9 cellular contexts compared by ENCODE assay signal in the genomic region with DNA sequence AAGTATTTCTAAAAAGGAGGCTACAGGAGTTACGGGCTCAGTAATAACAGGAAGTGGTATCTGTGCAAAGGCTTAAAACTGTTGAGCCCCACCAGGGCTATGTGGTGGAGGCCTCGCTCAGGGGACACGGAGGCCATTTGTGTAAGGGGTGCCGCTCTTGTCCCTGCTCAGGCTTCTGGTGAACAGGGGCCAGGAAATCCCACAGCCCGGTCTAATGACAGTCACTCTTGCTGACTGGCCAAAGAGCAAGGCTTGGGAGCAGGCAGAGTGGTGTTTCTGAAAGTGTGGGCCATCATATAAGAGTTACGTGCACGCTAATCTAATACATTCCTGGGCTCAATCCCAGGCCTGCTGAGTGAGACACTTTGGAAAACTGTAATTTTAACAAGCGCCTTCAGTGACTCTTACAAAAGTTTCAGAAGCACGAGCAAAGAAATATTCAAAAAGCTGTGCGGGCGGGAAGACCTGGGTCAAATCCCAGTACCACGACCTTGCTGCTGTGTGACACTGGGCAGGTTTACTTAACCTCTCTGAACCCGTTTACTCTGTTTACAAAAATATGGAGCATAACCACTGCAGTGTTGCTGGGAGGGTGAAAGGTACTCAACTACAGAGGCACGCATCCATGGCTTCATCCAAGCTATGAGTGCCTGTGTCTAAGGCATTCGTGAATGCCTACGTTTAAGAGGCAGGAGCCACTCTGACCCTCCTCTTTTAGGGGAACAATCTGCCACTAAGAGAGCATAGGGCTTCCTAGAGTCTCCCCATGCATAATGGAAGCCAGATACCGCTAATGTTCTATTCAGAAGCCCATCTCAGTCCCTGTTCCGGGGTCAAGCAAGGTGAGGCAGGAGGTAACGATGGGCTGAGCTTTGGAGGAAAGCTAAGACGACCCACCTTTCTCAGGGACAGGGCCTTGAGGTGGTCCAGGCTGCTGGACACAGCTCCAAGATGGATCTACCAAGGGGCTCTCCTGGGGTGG. TPM values are rescaled to one million over a fixed set of nuclear protein-coding genes. Genes with fewer than 3 reads are reported as not detected.
DNase-seq lines count a peak whose midpoint lies in the region; ATAC-seq and TF ChIP-seq lines count a peak whose summit lies in the region.
"Had no signal": no experiment of that assay in that cellular context is flagged by ENCODE, and none has a peak within 500 bp of the region (broad histone marks: within the 10 kb centered on the region; RNA-seq: fewer than 3 reads in every experiment).

No MANE protein-coding gene starts in this region.

- H3K4me3 Mint-ChIP-seq in activated CD4-positive, alpha-beta T cell treated with anti-CD3 and anti-CD28 coated beads for 36 hours, result peak overlapping the region; percentile 92

- H3K27ac Mint-ChIP-seq in activated CD4-positive, alpha-beta T cell treated with anti-CD3 and anti-CD28 coated beads for 36 hours, result peak overlapping the region; percentile 93

- 0 out of 2 replicates have a peak overlapping the region, but pooled peaks have one; percentile 5 for H3K4me3 ChIP-seq in iPS-18c (ENCODE audit: insufficient read depth, low read depth, low read length)
- peak overlapping the region; percentile 74 to 91 (median 81) for H3K4me3 ChIP-seq in subcutaneous abdominal adipose tissue (ENCODE audit: low read depth in 1 of 5, low read length in 5 of 5)
- H3K4me3 ChIP-seq: cardiac muscle cell had no signal

- TF ChIP-seq CTCF in omental fat pad (IDR thresholded peaks at IDR 0.05), result no peak

- H3K9me3 ChIP-seq in iPS-18c (ENCODE audit: control insufficient read depth, insufficient read depth, low read length) (no peaks in the 10 kb centered on the region), subcutaneous abdominal adipose tissue (ENCODE audit: control insufficient read depth in 5 of 5, low read length in 5 of 5) (no peaks in the 10 kb centered on the region)

- POLR2A ChIA-PET in activated CD4-positive, alpha-beta T cell treated with anti-CD3 and anti-CD28 coated beads for 36 hours (lab: Charles Lee), result interaction anchor here (1.0 to 1.5 kb wide), 2 partner anchors 12 to 13 kb away, joined by 4 read pairs; no protein-coding TSS in a partner anchor

- H3K9ac ChIP-seq in subcutaneous abdominal adipose tissue (ENCODE audit: low read length in 5 of 5), result peak overlapping the region in 4 of 5 donors; percentile 23 to 69 (median 66)

- H3K4me1 ChIP-seq in subcutaneous abdominal adipose tissue (ENCODE audit: control insufficient read depth in 5 of 5, insufficient read depth in 5 of 5, low read length in 5 of 5), result peaks cover 5 to 52% (median 47%) of the 10 kb centered on the region in 5 donors

- H3K9me3 Mint-ChIP-seq in activated CD4-positive, alpha-beta T cell treated with anti-CD3 and anti-CD28 coated beads for 36 hours (ENCODE audit: low read depth), result no peaks in the 10 kb centered on the region

- peak overlapping the region; percentile 46 for H3K27ac ChIP-seq in subcutaneous abdominal adipose tissue (ENCODE audit: low read depth, low read length)
- H3K27ac ChIP-seq: cardiac muscle cell had no signal

- DNase-seq in activated CD4-positive, alpha-beta T cell treated with anti-CD3 and anti-CD28 coated beads for 36 hours, result peak; percentile 50
- DNase-seq in activated CD4-positive, alpha-beta T cell treated with anti-CD3 and anti-CD28 coated beads, Interleukin-2, amount 50 U/mL, for 4 hours, result no peak
- DNase-seq in activated T-cell treated with anti-CD3 and anti-CD28 coated beads, Interleukin-2, amount 50 U/mL, for 48 hours, result peak; percentile 49 to 51
- DNase-seq in omental fat pad (ENCODE audit: low spot score) (no peak), EL (no peak)

- peaks cover 0 to 2% (median 0%) of the 10 kb centered on the region in 5 donors for H3K36me3 ChIP-seq in subcutaneous abdominal adipose tissue (ENCODE audit: control insufficient read depth in 5 of 5, insufficient read depth in 5 of 5, low read length in 5 of 5)
- H3K36me3 ChIP-seq: cardiac muscle cell had no signal

- peaks cover 34% of the 10 kb centered on the region for H3K36me3 Mint-ChIP-seq in activated CD4-positive, alpha-beta T cell treated with anti-CD3 and anti-CD28 coated beads for 36 hours (ENCODE audit: low read depth)

- H3K4me1 Mint-ChIP-seq in activated CD4-positive, alpha-beta T cell treated with anti-CD3 and anti-CD28 coated beads for 36 hours, result peaks cover 52% of the 10 kb centered on the region

- intact Hi-C loops in activated CD4-positive, alpha-beta T cell treated with anti-CD3 and anti-CD28 coated beads for 36 hours (cut with DNase I, micrococcal nuclease), result loop anchor here (1.0 to 10.0 kb wide), 6 partner anchors 10 to 424 kb away; a partner anchor contains a TSS

- no peaks in the 10 kb centered on the region for H3K27me3 Mint-ChIP-seq in activated CD4-positive, alpha-beta T cell treated with anti-CD3 and anti-CD28 coated beads for 36 hours

- H3K27me3 ChIP-seq in subcutaneous abdominal adipose tissue (ENCODE audit: control insufficient read depth in 5 of 5, insufficient read depth in 4 of 5, low read length in 5 of 5), result no peaks in the 10 kb centered on the region

- CTCF ChIA-PET in activated CD4-positive, alpha-beta T cell treated with anti-CD3 and anti-CD28 coated beads for 36 hours (lab: Charles Lee), result interaction anchor here (0.8 to 1.4 kb wide), 7 partner anchors 10 to 151 kb away, joined by 3 to 4 read pairs (median 3); no protein-coding TSS in a partner anchor

- peak; percentile 31 for ATAC-seq in activated CD4-positive, alpha-beta T cell treated with anti-CD3 and anti-CD28 coated beads for 36 hours
- ATAC-seq in omental fat pad (ENCODE audit: low FRiP score) (no peak), HG03139 (IDR thresholded peaks at IDR 0.05; ENCODE audit: unreplicated experiment) (no peak)

RNA-seq across cellular contexts. Expression of a gene that starts 2.0 kb away (rescaled TPM):
- 10 to 100 TPM; 20.5 to 22.4 TPM for total RNA-seq in activated CD4-positive, alpha-beta T cell treated with anti-CD3 and anti-CD28 coated beads for 36 hours
- 10 to 100 TPM in 3 of 4 donors, 1 to 10 TPM in 1; 8.4 to 19.3 (median 16.5) TPM for total RNA-seq in omental fat pad
- total RNA-seq: cardiac muscle cell had no signal

Comparison
In these comparisons a context has a peak if more than half of its experiments do, and no peak if none do; other contexts are left out.
1. DNase-seq: peak in activated CD4-positive, alpha-beta T cell treated with anti-CD3 and anti-CD28 coated beads for 36 hours (single experiment) and activated T-cell treated with anti-CD3 and anti-CD28 coated beads, Interleukin-2, amount 50 U/mL, for 48 hours (2 of 2); none in activated CD4-positive, alpha-beta T cell treated with anti-CD3 and anti-CD28 coated beads, Interleukin-2, amount 50 U/mL, for 4 hours (0 of 2), omental fat pad (single experiment) and EL (single experiment).